In the genomic region with DNA sequence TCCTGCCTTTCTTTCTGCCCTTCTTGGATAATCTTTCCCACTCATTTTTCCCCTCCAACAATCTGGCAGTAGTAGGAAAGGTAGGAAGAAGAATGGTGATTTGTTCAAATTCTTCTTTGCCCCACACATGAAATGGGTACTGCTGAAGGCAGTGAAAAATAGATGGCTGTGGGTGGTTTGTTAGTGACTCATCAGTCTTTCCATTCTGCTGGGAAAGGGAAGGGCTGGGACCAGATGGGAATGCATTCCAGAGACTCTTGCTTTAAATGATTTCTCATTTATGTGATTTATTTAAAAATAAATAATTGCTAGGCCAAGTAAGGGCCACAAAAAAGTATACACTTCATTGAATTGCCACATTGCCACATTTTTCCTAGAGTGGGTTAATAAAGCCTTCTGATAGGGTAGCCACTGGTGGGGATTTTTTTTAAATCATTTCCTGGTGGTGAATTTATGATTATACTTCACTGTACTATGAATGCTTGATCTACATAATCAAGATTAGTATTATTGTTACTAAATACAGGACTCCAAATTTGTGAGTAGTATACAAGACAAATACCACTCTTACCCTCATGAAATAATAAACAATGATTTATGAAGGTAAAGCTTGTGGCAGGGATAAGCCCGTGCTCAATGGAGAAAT, we compare ENCODE assay signal across 9 cellular contexts.
DNase-seq lines count a peak whose midpoint lies in the region; ATAC-seq, FAIRE-seq and TF ChIP-seq lines count a peak whose summit lies in the region.
"Had no signal": no experiment of that assay in that cellular context is flagged by ENCODE, and none has a peak within 500 bp of the region (broad histone marks: within the 10 kb centered on the region; RNA-seq: fewer than 3 reads in every experiment).

No MANE protein-coding gene starts in this region.

- H3K4me1 ChIP-seq in A549 (peaks cover 42% of the 10 kb centered on the region), mesendoderm (ENCODE audit: control insufficient read depth, low read depth, low read length) (peaks cover 2% of the 10 kb centered on the region)

- H3K79me2 ChIP-seq in mesendoderm (ENCODE audit: control insufficient read depth, insufficient read depth, low read length), result peaks cover 8% of the 10 kb centered on the region

- WGBS in A549 (ENCODE audit: missing lambda C conversion rate), result 29% methylated on average over 1 of the region's 1 CpG
- WGBS in mesendoderm (ENCODE audit: extremely low coverage, insufficient coverage, low lambda C conversion rate), result no CpG with 5 or more reads among the region's 1 CpG

- POLR2A ChIA-PET in A549 (lab: Yijun Ruan, JAX), result interaction anchor here (0.6 to 1.2 kb wide), 3 partner anchors 42 to 894 kb away, joined by 3 to 11 read pairs (median 3); partner anchors contain the start of gene ZSWIM6

- H3K27ac ChIP-seq in A549 (peak overlapping the region; percentile 75 to 90), mesendoderm (ENCODE audit: low read depth, low read length) (no peak overlapping the region)

- H3K23ac ChIP-seq in mesendoderm (ENCODE audit: low read length), result no peak overlapping the region

- no peak for TF ChIP-seq POLR2A in A549 (IDR thresholded peaks at IDR 0.05; ENCODE audit: low read length)

- peak in 1 of 2 experiments; percentile 42; a peak in 1 of 5 replicates for TF ChIP-seq EP300 in A549 (IDR thresholded peaks at IDR 0.05)

- H3K79me1 ChIP-seq in mesendoderm (ENCODE audit: low read length), result peaks cover 9% of the 10 kb centered on the region

- no peak overlapping the region for H4K5ac ChIP-seq in mesendoderm (ENCODE audit: low read length)

- H2BK5ac ChIP-seq in mesendoderm (ENCODE audit: low read length), result no peak overlapping the region

- H3K9me3 Mint-ChIP-seq in stimulated activated memory B cell treated with anti-CD40 and anti-IgM and Interleukin-4, amounts not matched to agents 10 μg/mL and 1 μg/mL and 100 μg/mL, for 72 hours, result peaks cover 8% of the 10 kb centered on the region

- no peak overlapping the region for H4K8ac ChIP-seq in mesendoderm (ENCODE audit: low read depth, low read length)

- H3K27me3 Mint-ChIP-seq in stimulated activated memory B cell treated with anti-CD40 and anti-IgM and Interleukin-4, amounts not matched to agents 10 μg/mL and 1 μg/mL and 100 μg/mL, for 72 hours, result no peaks in the 10 kb centered on the region

- 0 out of 3 replicates have a peak overlapping the region, but pooled peaks have one; percentile 9 for H3K4me3 ChIP-seq in A549
- no peak overlapping the region for H3K4me3 ChIP-seq in mesendoderm (ENCODE audit: low read length)

- H3K36me3 Mint-ChIP-seq in stimulated activated memory B cell treated with anti-CD40 and anti-IgM and Interleukin-4, amounts not matched to agents 10 μg/mL and 1 μg/mL and 100 μg/mL, for 72 hours, result peaks cover 23% of the 10 kb centered on the region

- peaks cover 7% of the 10 kb centered on the region; the same call in 1 of the 3 replicates for H3K9me3 ChIP-seq in A549

- no peak for TF ChIP-seq CTCF in A549 (IDR thresholded peaks at IDR 0.05)

- no peak overlapping the region for H3K18ac ChIP-seq in mesendoderm (ENCODE audit: low read length)

- no peaks in the 10 kb centered on the region for H3K36me3 ChIP-seq in mesendoderm (ENCODE audit: control insufficient read depth, insufficient read depth, low read length)

- no peak overlapping the region for H3K56ac ChIP-seq in mesendoderm (ENCODE audit: low read length)

- no peak overlapping the region for H2BK120ac ChIP-seq in mesendoderm (ENCODE audit: low read depth, low read length)

- peak; percentile 93 to 95 for ATAC-seq in A549
- no peak for ATAC-seq in HG03135 (IDR thresholded peaks at IDR 0.05; ENCODE audit: unreplicated experiment)
- ATAC-seq in stimulated activated memory B cell treated with anti-CD40 and anti-IgM and Interleukin-4, amounts not matched to agents 10 μg/mL and 1 μg/mL and 100 μg/mL, for 72 hours, result no peak

- no peak overlapping the region for H3K4ac ChIP-seq in mesendoderm (ENCODE audit: low read depth, low read length)

- CTCF ChIA-PET in A549 (lab: Yijun Ruan, JAX), result interaction anchor here (0.8 to 1.2 kb wide), 3 partner anchors 13 to 119 kb away, joined by 3 to 4 read pairs (median 4); no protein-coding TSS in a partner anchor

- no peak overlapping the region for H3K9ac ChIP-seq in mesendoderm (ENCODE audit: low read length)

- no peak overlapping the region for H2AK5ac ChIP-seq in mesendoderm (ENCODE audit: low read length)

- H3K4me1 Mint-ChIP-seq in stimulated activated memory B cell treated with anti-CD40 and anti-IgM and Interleukin-4, amounts not matched to agents 10 μg/mL and 1 μg/mL and 100 μg/mL, for 72 hours, result peaks cover 6% of the 10 kb centered on the region

- H2BK15ac ChIP-seq in mesendoderm (replicated peaks; ENCODE audit: low read depth), result no peak overlapping the region

- peak overlapping the region; percentile 74 for H3K4me2 ChIP-seq in A549
- no peak overlapping the region for H3K4me2 ChIP-seq in mesendoderm (ENCODE audit: low read length)

- DNase-seq in A549 (ENCODE audit: low read depth in 1 of 2, low spot score in 1 of 2) (peak; percentile 35 to 82), LoVo (ENCODE audit: low spot score) (peak; percentile 67), dermis blood vessel endothelial cell (peak; percentile 83), mesendoderm (peak; percentile 77)
- no peak for DNase-seq in activated CD4-positive, alpha-beta T cell treated with anti-CD3 and anti-CD28 coated beads, Interleukin-2, amount 50 U/mL, for 4 hours
- no peak for DNase-seq in stimulated activated CD4-positive, alpha-beta T cell treated with anti-CD3 and anti-CD28 coated beads, Interleukin-4, amount 100 ng/mL, for 24 hours

- no peaks in the 10 kb centered on the region for H3K27me3 ChIP-seq in mesendoderm (ENCODE audit: insufficient read depth, low read length, poor library complexity)

- peak; percentile 3 to 28; a peak in 1 of 5 replicates for TF ChIP-seq RAD21 in A549 (conservative IDR thresholded peaks at IDR 0.05 in 1 of 2, IDR thresholded peaks at IDR 0.05 in 1 of 2)

- H3K27ac Mint-ChIP-seq in stimulated activated memory B cell treated with anti-CD40 and anti-IgM and Interleukin-4, amounts not matched to agents 10 μg/mL and 1 μg/mL and 100 μg/mL, for 72 hours, result no peak overlapping the region

- peak; percentile 77 for FAIRE-seq in A549 (lab: Jason Lieb, UNC)
- FAIRE-seq: TTC549 had no signal

- H3K4me3 Mint-ChIP-seq in stimulated activated memory B cell treated with anti-CD40 and anti-IgM and Interleukin-4, amounts not matched to agents 10 μg/mL and 1 μg/mL and 100 μg/mL, for 72 hours, result no peak overlapping the region

TF ChIP-seq in A549, 52 proteins besides CTCF, POLR2A, EP300 and RAD21:
- TF ChIP-seq GATA3 (IDR thresholded peaks at IDR 0.05; ENCODE audit: borderline replicate concordance) (peak; percentile 43; the same call in 1 of the 2 replicates), SMC3 (IDR thresholded peaks at IDR 0.05) (no peak), USF2 (IDR thresholded peaks at IDR 0.05) (no peak), MAFK (IDR thresholded peaks at IDR 0.05; ENCODE audit: partially characterized antibody) (peak; percentile 56), FOSB (CRISPR knock-in tag; IDR thresholded peaks at IDR 0.05) (no peak), ESRRA (IDR thresholded peaks at IDR 0.05; ENCODE audit: borderline replicate concordance, low read length) (no peak), JUNB (IDR thresholded peaks at IDR 0.05) (peak; percentile 51; the same call in 1 of the 2 replicates), MAX (IDR thresholded peaks at IDR 0.05) (no peak), CHD2 (IDR thresholded peaks at IDR 0.05; ENCODE audit: low read length, partially characterized antibody) (no peak), RARB (CRISPR knock-in tag; IDR thresholded peaks at IDR 0.05) (no peak), FOSL2 (IDR thresholded peaks at IDR 0.05) (0 out of 2 replicates have a peak, but pooled peaks have one; percentile 29), FOSL2 (CRISPR knock-in tag; IDR thresholded peaks at IDR 0.05) (peak; percentile 91)

Comparison
In these comparisons a context has a peak if more than half of its experiments do, and no peak if none do; other contexts are left out.
1. ATAC-seq: peak in A549 (2 of 2); none in HG03135 (single experiment) and stimulated activated memory B cell treated with anti-CD40 and anti-IgM and Interleukin-4, amounts not matched to agents 10 μg/mL and 1 μg/mL and 100 μg/mL, for 72 hours (single experiment).
2. DNase-seq: peak in A549 (2 of 2), LoVo (single experiment), dermis blood vessel endothelial cell (single experiment) and mesendoderm (single experiment); none in activated CD4-positive, alpha-beta T cell treated with anti-CD3 and anti-CD28 coated beads, Interleukin-2, amount 50 U/mL, for 4 hours (0 of 2) and stimulated activated CD4-positive, alpha-beta T cell treated with anti-CD3 and anti-CD28 coated beads, Interleukin-4, amount 100 ng/mL, for 24 hours (single experiment).